20 cellular contexts compared by ENCODE assay signal in the genomic region with DNA sequence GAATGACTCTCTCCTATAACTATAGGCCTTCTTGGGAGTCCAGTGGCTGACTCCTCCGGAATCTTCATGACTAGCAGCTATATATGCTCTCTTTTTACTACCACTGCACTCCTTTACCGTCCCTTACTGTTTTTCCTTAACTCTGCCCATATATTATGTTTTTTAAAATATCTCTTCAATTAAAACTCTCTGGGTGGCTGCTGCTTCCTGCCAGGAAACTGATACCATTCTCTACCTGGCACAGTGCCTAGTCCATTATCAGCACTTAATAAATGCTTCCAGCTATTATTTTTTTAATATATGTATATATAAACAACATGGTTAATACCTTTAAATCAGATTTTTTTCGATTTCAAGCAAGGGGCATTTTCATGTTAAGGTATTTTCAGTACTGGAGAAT.
"Had no signal": no experiment of that assay in that cellular context is flagged by ENCODE, and none has a peak within 500 bp of the region (broad histone marks: within the 10 kb centered on the region; RNA-seq: fewer than 3 reads in every experiment).

No MANE protein-coding gene starts in this region.

- DNase-seq: colonic mucosa; effector memory CD8-positive, alpha-beta T cell; foreskin fibroblast; gastrocnemius medialis; heart left ventricle; left cardiac atrium; left lung; mesenchymal stem cell; mucosa of descending colon; naive B cell; stimulated activated CD4-positive, alpha-beta T cell treated with anti-CD3 and anti-CD28 coated beads, Interleukin-12 subunit alpha, Interleukin-12 subunit beta, amount 100 ng/mL, for 4 hours; stimulated activated CD4-positive, alpha-beta T cell treated with anti-CD3 and anti-CD28 coated beads, Interleukin-1b, Interleukin-23, amount 100 ng/mL, for 48 hours; stimulated activated CD4-positive, alpha-beta T cell treated with anti-CD3 and anti-CD28 coated beads, Interleukin-4, amount 100 ng/mL, for 24 hours; stimulated activated naive CD4-positive, alpha-beta T cell treated with Interleukin-2 at 50 U/mL for 16 hours; stomach; thyroid gland; trophoblast cell had no signal

- ATAC-seq: effector memory CD8-positive, alpha-beta T cell; gastrocnemius medialis; heart left ventricle; left cardiac atrium; left lung; mucosa of descending colon; natural killer cell treated with Interleukin-12 subunit alpha and Interleukin-12 subunit beta and Interleukin-15 and Interleukin-18, amount 100 ng/mL, for 72 hours; sciatic nerve; stimulated activated effector memory CD8-positive, alpha-beta T cell treated with anti-CD3 and anti-CD28 coated beads, Interleukin-12 subunit alpha, Interleukin-12 subunit beta, amount 100 ng/mL, for 72 hours had no signal
